In the genomic region with DNA sequence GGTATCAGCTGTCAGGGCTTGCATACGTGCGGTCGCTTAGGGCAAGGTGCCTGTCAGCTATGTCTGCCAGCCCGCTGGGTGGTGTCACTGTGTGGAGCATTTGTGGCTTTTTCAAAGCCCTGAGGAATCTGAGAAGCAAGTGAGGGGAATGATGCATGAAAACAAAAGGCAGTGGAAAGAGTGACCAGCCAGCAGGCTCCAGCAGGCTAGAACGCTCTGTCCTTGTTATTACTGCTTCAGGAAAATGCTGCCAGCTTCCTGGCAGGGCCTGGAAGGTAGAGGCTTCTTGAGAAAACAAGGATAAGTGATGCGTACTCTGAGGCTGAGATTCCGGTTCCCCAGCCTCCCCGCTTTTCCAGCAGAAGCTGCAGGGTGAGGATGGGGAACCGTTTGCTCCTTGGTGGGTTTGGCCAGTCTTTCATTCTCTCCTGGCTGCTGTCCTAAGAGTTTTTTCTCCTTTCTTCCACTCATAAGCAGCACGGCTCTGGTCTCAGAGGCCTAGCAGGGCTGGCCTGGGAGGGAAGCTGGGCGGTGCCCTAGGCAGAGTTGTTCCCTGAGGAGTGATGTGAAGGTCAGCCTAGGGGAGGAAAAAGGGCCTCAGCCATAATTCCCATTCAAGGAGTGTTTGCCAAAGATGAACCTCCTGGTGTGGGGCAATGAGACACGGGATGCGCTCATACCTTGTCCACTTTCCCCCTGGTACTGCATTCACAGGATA, we compare ENCODE assay signal across 1 cellular context.
TF ChIP-seq lines count a peak whose summit lies in the region.

No MANE protein-coding gene starts in this region.

TF ChIP-seq in endothelial cell of umbilical vein, 7 proteins besides CTCF, POLR2A, EP300 and RAD21:
- TF ChIP-seq MYC (IDR thresholded peaks at IDR 0.05; ENCODE audit: low read depth, low read length): no peak
- TF ChIP-seq EZH2 (IDR thresholded peaks at IDR 0.05; ENCODE audit: borderline replicate concordance, low read depth, low read length, severe bottlenecking): no peak
- TF ChIP-seq GATA2 (IDR thresholded peaks at IDR 0.05; ENCODE audit: insufficient read depth, insufficient read length, low read depth, low read length): no peak
